8 cellular contexts compared by ENCODE assay signal in genomic region chr6:166958926-166959861, GRCh38. TPM values are rescaled to one million over a fixed set of nuclear protein-coding genes. Genes with fewer than 3 reads are reported as not detected.
DNase-seq lines count a peak whose midpoint lies in the region; ATAC-seq and TF ChIP-seq lines count a peak whose summit lies in the region.

No MANE protein-coding gene starts in this region.

- no peaks in the 10 kb centered on the region for H3K27me3 ChIP-seq in Caco-2 (replicated peaks; ENCODE audit: control insufficient read depth, insufficient read depth, low read length)

- BruUV-seq in Caco-2 (replicated peaks; lab: Mats Ljungman, UMichigan) = no TSS peak

- CTCF ChIA-PET in Caco-2 (lab: Charles Lee) = no interaction called here

- DNase-seq in GM10266 (ENCODE audit: extremely low spot score) (peak; percentile 55), KBM-7 (peak; percentile 79), memory B cell (ENCODE audit: low spot score in 2 of 2) (peak; percentile 44 to 53), LoVo (ENCODE audit: low spot score) (no peak), coronary artery (ENCODE audit: low spot score) (no peak), Caco-2 (no peak)
- peak; percentile 81 for DNase-seq in activated effector memory CD4-positive, alpha-beta T cell treated with anti-CD3 and anti-CD28 coated beads, Interleukin-2, amount 50 U/mL, for 16 hours

- H3K27ac ChIP-seq in coronary artery = peak overlapping the region in 1 of 2 donors; percentile 48

- H3K9me3 ChIP-seq in Caco-2 = peaks cover 2% of the 10 kb centered on the region; the same call in 1 of the 2 replicates

- no peaks in the 10 kb centered on the region for H3K9me3 Mint-ChIP-seq in memory B cell
- H3K9me3 Mint-ChIP-seq in Caco-2 (ENCODE audit: unreplicated experiment) = peaks cover 6% of the 10 kb centered on the region

- ATAC-seq in memory B cell (ENCODE audit: low read depth) (peak; percentile 50), HG03565 (IDR thresholded peaks at IDR 0.05; ENCODE audit: unreplicated experiment) (no peak)

- H3K4me3 ChIP-seq in coronary artery (no peak overlapping the region), Caco-2 (ENCODE audit: low read depth, low read length) (no peak overlapping the region)

- TF ChIP-seq CTCF in GM10266 (IDR thresholded peaks at IDR 0.05; ENCODE audit: control insufficient read depth, insufficient read depth, low read depth, missing control alignments) = no peak
- TF ChIP-seq CTCF in coronary artery (IDR thresholded peaks at IDR 0.05) = no peak
- no peak for TF ChIP-seq CTCF in Caco-2 (IDR thresholded peaks at IDR 0.05; ENCODE audit: insufficient read depth in 1 of 2, low read depth in 1 of 2, low read length in 1 of 2, severe bottlenecking in 1 of 2, unreplicated experiment in 1 of 2)

- H3K4me1 ChIP-seq in Caco-2 = peaks cover 29% of the 10 kb centered on the region

- H3K27me3 Mint-ChIP-seq in memory B cell (no peaks in the 10 kb centered on the region), Caco-2 (ENCODE audit: insufficient read depth, unreplicated experiment) (no peaks in the 10 kb centered on the region)

- intact Hi-C loops in Caco-2 (cut with micrococcal nuclease; ENCODE audit: unreplicated experiment) = loop anchor here (5.0 kb wide), 1 partner anchor 97 kb away; no protein-coding TSS in a partner anchor

- no peaks in the 10 kb centered on the region for H3K36me3 ChIP-seq in Caco-2 (ENCODE audit: control insufficient read depth, insufficient read depth, low read length)

- H3K36me3 Mint-ChIP-seq in memory B cell (peaks cover 9% of the 10 kb centered on the region), Caco-2 (ENCODE audit: insufficient read depth, unreplicated experiment) (peaks cover 22% of the 10 kb centered on the region)

- POLR2A ChIA-PET in Caco-2 (lab: Charles Lee) = no interaction called here

- H3K4me1 Mint-ChIP-seq in memory B cell (peaks cover 44% of the 10 kb centered on the region), Caco-2 (ENCODE audit: low read depth, unreplicated experiment) (peaks cover 24% of the 10 kb centered on the region)

- in situ Hi-C loops in KBM-7 (cut with MboI; ENCODE audit: low pct_unique_long_range_greater_than_20kb, low sequenced_read_pairs) = no loop called here

- H3K4me3 Mint-ChIP-seq in memory B cell (peak overlapping the region; percentile 87), Caco-2 (ENCODE audit: unreplicated experiment) (no peak overlapping the region)

- peak overlapping the region; percentile 95 for H3K27ac Mint-ChIP-seq in memory B cell
- H3K27ac Mint-ChIP-seq in Caco-2 (ENCODE audit: unreplicated experiment) = no peak overlapping the region

RNA-seq across cellular contexts. Expression of gene RNASET2, which starts 2.8 kb away (rescaled TPM):
- 45.5 and 59.1 TPM in 2 replicates for total RNA-seq in Caco-2 (2022)

RNA-seq across cellular contexts. Expression of gene CEP43, which starts 40.0 kb away (rescaled TPM):
- total RNA-seq in Caco-2 (2022) = 36.3 and 37.0 TPM in 2 replicates

Comparison
In these comparisons a context has a peak if more than half of its experiments do, and no peak if none do; other contexts are left out.
1. DNase-seq: peak in GM10266 (single experiment), KBM-7 (single experiment), activated effector memory CD4-positive, alpha-beta T cell treated with anti-CD3 and anti-CD28 coated beads, Interleukin-2, amount 50 U/mL, for 16 hours (single experiment) and memory B cell (2 of 2); none in LoVo (single experiment), coronary artery (single experiment) and Caco-2 (0 of 2).